2 cellular contexts compared by ENCODE assay signal in the genomic region with DNA sequence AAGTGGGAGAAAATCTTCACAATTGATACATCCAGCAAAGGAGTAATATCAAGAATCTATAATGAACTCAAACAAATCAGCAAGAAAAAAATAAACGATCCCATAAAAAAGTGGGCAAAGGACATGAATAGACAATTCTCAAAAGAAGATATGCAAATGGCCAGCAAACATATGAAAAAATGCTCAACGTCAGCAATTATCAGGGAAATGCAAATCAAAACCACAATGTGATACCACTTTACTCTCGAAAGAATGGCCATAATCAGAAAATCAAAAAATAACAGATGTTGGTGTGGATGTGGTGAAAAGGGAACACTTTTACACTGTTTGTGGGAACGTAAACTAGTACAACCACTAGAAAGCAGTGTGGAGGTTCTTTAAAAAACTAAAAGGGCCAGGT.
TF ChIP-seq lines count a peak whose summit lies in the region.

No MANE protein-coding gene starts in this region.

TF ChIP-seq in HepG2, 621 proteins besides CTCF, POLR2A, EP300 and RAD21 (continued from another document and continues in another):
- TF ChIP-seq MAFK (conservative IDR thresholded peaks at IDR 0.05 in 1 of 2, IDR thresholded peaks at IDR 0.05 in 1 of 2; ENCODE audit: low read length in 2 of 2) = peak; percentile 71 to 76
- TF ChIP-seq MAFF (IDR thresholded peaks at IDR 0.05; ENCODE audit: low read depth, low read length) = peak; percentile 60
- TF ChIP-seq, protein P1, sequence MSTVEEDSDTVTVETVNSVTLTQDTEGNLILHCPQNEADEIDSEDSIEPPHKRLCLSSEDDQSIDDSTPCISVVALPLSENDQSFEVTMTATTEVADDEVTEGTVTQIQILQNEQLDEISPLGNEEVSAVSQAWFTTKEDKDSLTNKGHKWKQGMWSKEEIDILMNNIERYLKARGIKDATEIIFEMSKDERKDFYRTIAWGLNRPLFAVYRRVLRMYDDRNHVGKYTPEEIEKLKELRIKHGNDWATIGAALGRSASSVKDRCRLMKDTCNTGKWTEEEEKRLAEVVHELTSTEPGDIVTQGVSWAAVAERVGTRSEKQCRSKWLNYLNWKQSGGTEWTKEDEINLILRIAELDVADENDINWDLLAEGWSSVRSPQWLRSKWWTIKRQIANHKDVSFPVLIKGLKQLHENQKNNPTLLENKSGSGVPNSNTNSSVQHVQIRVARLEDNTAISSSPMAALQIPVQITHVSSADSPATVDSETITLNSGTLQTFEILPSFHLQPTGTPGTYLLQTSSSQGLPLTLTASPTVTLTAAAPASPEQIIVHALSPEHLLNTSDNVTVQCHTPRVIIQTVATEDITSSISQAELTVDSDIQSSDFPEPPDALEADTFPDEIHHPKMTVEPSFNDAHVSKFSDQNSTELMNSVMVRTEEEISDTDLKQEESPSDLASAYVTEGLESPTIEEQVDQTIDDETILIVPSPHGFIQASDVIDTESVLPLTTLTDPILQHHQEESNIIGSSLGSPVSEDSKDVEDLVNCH (CRISPR knock-in tag; IDR thresholded peaks at IDR 0.05) = no peak
- TF ChIP-seq, protein P2, sequence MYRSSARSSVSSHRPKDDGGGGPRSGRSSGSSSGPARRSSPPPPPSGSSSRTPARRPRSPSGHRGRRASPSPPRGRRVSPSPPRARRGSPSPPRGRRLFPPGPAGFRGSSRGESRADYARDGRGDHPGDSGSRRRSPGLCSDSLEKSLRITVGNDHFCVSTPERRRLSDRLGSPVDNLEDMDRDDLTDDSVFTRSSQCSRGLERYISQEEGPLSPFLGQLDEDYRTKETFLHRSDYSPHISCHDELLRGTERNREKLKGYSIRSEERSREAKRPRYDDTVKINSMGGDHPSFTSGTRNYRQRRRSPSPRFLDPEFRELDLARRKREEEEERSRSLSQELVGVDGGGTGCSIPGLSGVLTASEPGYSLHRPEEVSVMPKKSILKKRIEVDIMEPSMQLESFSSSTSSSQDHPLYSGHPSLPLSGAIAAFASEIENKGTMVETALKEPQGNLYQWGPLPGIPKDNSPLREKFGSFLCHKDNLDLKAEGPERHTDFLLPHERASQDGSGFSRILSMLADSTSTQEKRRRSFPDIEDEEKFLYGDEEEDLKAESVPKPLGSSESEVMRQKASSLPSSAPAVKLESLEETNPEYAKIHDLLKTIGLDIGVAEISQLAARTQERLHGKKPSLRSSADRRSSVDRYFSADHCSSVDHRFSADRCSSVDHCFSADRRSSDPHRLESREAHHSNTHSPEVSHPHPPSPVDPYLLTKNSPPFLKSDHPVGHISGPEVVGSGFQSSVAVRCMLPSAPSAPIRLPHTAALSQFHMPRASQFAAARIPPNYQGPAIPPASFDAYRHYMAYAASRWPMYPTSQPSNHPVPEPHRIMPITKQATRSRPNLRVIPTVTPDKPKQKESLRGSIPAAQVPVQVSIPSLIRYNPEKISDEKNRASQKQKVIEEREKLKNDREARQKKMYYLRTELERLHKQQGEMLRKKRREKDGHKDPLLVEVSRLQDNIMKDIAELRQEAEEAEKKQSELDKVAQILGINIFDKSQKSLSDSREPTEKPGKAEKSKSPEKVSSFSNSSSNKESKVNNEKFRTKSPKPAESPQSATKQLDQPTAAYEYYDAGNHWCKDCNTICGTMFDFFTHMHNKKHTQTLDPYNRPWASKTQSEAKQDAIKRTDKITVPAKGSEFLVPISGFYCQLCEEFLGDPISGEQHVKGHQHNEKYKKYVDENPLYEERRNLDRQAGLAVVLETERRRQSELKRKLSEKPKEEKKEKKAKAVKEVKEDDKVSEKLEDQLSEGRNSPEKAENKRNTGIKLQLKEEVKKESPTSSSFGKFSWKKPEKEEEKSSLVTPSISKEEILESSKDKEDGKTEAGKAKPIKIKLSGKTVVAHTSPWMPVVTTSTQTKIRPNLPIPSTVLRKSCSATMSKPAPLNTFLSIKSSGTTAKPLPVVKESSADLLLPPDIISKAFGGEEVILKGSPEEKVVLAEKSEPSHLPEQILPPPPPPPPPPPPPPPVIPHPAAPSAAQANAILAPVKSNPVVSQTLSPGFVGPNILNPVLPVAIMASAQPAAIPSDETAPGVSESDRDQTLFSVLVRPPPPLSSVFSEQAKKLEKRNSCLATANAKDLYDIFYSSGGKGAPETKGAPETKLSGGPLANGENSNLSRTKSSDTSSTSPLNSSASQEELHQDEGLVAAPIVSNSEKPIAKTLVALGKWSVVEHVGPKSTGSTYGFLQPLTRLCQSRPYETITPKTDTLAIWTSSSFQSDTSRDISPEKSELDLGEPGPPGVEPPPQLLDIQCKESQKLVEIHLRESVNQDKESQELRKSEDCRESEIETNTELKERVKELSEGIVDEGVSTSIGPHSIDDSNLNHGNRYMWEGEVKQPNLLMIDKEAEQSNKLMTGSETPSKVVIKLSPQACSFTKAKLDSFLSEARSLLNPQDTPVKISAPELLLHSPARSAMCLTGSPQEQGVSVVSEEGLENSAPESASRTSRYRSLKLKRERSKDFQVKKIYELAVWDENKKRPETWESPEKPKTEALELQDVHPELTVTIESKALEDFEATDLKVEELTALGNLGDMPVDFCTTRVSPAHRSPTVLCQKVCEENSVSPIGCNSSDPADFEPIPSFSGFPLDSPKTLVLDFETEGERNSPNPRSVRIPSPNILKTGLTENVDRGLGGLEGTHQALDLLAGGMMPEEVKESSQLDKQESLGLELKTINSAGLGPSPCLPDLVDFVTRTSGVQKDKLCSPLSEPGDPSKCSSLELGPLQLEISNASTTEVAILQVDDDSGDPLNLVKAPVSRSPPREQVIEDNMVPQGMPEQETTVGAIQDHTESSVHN (CRISPR knock-in tag; IDR thresholded peaks at IDR 0.05) = no peak
- no peak for TF ChIP-seq EHMT2 (IDR thresholded peaks at IDR 0.05; ENCODE audit: borderline replicate concordance, low read depth, low read length)
- TF ChIP-seq ATRX (CRISPR knock-in tag; IDR thresholded peaks at IDR 0.05; ENCODE audit: borderline replicate concordance) = no peak
- TF ChIP-seq, protein P3, sequence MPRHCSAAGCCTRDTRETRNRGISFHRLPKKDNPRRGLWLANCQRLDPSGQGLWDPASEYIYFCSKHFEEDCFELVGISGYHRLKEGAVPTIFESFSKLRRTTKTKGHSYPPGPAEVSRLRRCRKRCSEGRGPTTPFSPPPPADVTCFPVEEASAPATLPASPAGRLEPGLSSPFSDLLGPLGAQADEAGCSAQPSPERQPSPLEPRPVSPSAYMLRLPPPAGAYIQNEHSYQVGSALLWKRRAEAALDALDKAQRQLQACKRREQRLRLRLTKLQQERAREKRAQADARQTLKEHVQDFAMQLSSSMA (CRISPR knock-in tag; IDR thresholded peaks at IDR 0.05) = no peak
- no peak for TF ChIP-seq PBX2 (CRISPR knock-in tag; IDR thresholded peaks at IDR 0.05)

TF ChIP-seq in K562, 482 proteins besides CTCF, POLR2A, EP300 and RAD21 (continued from another document):
- no peak for TF ChIP-seq HNRNPLL (IDR thresholded peaks at IDR 0.05; ENCODE audit: low read depth, low read length, poor library complexity, severe bottlenecking)
- 0 out of 2 replicates have a peak, but pooled peaks have one; percentile 15 for TF ChIP-seq MAFG (tag; conservative IDR thresholded peaks at IDR 0.05)
- TF ChIP-seq, protein P4, sequence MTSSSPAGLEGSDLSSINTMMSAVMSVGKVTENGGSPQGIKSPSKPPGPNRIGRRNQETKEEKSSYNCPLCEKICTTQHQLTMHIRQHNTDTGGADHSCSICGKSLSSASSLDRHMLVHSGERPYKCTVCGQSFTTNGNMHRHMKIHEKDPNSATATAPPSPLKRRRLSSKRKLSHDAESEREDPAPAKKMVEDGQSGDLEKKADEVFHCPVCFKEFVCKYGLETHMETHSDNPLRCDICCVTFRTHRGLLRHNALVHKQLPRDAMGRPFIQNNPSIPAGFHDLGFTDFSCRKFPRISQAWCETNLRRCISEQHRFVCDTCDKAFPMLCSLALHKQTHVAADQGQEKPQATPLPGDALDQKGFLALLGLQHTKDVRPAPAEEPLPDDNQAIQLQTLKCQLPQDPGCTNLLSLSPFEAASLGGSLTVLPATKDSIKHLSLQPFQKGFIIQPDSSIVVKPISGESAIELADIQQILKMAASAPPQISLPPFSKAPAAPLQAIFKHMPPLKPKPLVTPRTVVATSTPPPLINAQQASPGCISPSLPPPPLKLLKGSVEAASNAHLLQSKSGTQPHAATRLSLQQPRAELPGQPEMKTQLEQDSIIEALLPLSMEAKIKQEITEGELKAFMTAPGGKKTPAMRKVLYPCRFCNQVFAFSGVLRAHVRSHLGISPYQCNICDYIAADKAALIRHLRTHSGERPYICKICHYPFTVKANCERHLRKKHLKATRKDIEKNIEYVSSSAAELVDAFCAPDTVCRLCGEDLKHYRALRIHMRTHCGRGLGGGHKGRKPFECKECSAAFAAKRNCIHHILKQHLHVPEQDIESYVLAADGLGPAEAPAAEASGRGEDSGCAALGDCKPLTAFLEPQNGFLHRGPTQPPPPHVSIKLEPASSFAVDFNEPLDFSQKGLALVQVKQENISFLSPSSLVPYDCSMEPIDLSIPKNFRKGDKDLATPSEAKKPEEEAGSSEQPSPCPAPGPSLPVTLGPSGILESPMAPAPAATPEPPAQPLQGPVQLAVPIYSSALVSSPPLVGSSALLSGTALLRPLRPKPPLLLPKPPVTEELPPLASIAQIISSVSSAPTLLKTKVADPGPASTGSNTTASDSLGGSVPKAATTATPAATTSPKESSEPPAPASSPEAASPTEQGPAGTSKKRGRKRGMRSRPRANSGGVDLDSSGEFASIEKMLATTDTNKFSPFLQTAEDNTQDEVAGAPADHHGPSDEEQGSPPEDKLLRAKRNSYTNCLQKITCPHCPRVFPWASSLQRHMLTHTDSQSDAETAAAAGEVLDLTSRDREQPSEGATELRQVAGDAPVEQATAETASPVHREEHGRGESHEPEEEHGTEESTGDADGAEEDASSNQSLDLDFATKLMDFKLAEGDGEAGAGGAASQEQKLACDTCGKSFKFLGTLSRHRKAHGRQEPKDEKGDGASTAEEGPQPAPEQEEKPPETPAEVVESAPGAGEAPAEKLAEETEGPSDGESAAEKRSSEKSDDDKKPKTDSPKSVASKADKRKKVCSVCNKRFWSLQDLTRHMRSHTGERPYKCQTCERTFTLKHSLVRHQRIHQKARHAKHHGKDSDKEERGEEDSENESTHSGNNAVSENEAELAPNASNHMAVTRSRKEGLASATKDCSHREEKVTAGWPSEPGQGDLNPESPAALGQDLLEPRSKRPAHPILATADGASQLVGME (CRISPR knock-in tag; IDR thresholded peaks at IDR 0.05) = no peak
- no peak for TF ChIP-seq ASH1L (IDR thresholded peaks at IDR 0.05; ENCODE audit: borderline replicate concordance, low read depth, partially characterized antibody)
- no peak for TF ChIP-seq ADNP (tag; IDR thresholded peaks at IDR 0.05)
- no peak for TF ChIP-seq NR2C2 (CRISPR knock-in tag; IDR thresholded peaks at IDR 0.05)
- no peak for TF ChIP-seq NR2C2 (tag; IDR thresholded peaks at IDR 0.05)
- TF ChIP-seq PHF8 (IDR thresholded peaks at IDR 0.05; ENCODE audit: borderline replicate concordance, low read length) = no peak
- no peak for TF ChIP-seq ZNF431 (CRISPR knock-in tag; IDR thresholded peaks at IDR 0.05)
- TF ChIP-seq PRPF4 (IDR thresholded peaks at IDR 0.05; ENCODE audit: insufficient read depth, low read depth, low read length, poor library complexity, severe bottlenecking) = no peak
- TF ChIP-seq DDX20 (tag; IDR thresholded peaks at IDR 0.05; ENCODE audit: low read depth) = no peak
- TF ChIP-seq C11orf30 (IDR thresholded peaks at IDR 0.05; ENCODE audit: low read depth) = 0 out of 2 replicates have a peak, but pooled peaks have one; percentile 19
- no peak for TF ChIP-seq MIER1 (IDR thresholded peaks at IDR 0.05; ENCODE audit: low read depth)
